ENCODE assay signal across 26 cellular contexts in the genomic region with DNA sequence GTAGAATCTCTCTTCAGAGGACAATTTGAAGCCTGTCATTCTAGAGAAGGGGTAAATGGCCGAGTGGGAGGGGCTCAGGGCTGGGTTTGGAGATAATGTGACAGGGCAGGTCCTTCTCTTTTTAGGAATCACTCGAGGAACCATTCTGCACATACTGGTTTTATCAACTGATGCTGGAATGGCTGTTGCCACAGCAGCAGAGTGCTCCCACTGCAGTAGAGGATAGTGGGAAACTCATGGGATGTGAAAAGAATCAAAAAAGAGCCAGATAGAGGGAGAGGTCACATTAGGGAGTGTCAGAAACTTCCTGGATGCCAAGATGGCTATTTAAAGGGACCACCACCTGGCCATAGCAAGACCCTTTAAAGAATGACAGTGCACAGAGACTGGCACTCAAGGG.
"Had no signal": no experiment of that assay in that cellular context is flagged by ENCODE, and none has a peak within 500 bp of the region (broad histone marks: within the 10 kb centered on the region; RNA-seq: fewer than 3 reads in every experiment).

No MANE protein-coding gene starts in this region.

- H3K4me3 Mint-ChIP-seq: dendritic cell treated with granulocyte-macrophage colony-stimulating factor and Interleukin-4, amounts not matched to agents 40 ng/mL and 50 ng/mL, for 4 days; effector memory CD8-positive, alpha-beta T cell; endodermal cell; mesothelial cell of epicardium; naive B cell had no signal

- H3K9me3 ChIP-seq: esophagus muscularis mucosa, gastrocnemius medialis, heart right ventricle, left lung, lower lobe of right lung, mucosa of descending colon had no signal

- H3K4me3 ChIP-seq: esophagus muscularis mucosa, gastrocnemius medialis, heart right ventricle, left lung, lower lobe of right lung, mucosa of descending colon had no signal

- H3K4me1 Mint-ChIP-seq: naive B cell had no signal

- H3K36me3 ChIP-seq: gastrocnemius medialis, left lung, lower lobe of right lung had no signal

- DNase-seq: cortex of kidney; effector CD8-positive, alpha-beta T cell; effector memory CD8-positive, alpha-beta T cell; endodermal cell; foreskin fibroblast; foreskin melanocyte; gastrocnemius medialis; glutamatergic neuron; head of caudate nucleus; heart right ventricle; hippocampal formation; left cardiac atrium; left lung; left ventricle myocardium superior; lower lobe of right lung; mesenchymal stem cell; mucosa of descending colon; naive B cell had no signal

- H3K27ac Mint-ChIP-seq: dendritic cell treated with granulocyte-macrophage colony-stimulating factor and Interleukin-4, amounts not matched to agents 40 ng/mL and 50 ng/mL, for 4 days; effector memory CD8-positive, alpha-beta T cell; endodermal cell; mesothelial cell of epicardium had no signal

- ATAC-seq: effector memory CD8-positive, alpha-beta T cell; gastrocnemius medialis; heart right ventricle; left cardiac atrium; left lung; left ventricle myocardium superior; lower lobe of right lung; mucosa of descending colon had no signal

- H3K27ac ChIP-seq: esophagus muscularis mucosa, gastrocnemius medialis, heart right ventricle, left lung, lower lobe of right lung had no signal

- H3K27me3 ChIP-seq: esophagus muscularis mucosa had no signal

- FAIRE-seq: colon, endometrium, endothelial cell of umbilical vein, islet of Langerhans, keratinocyte had no signal

- H3K9me3 Mint-ChIP-seq: effector memory CD8-positive, alpha-beta T cell; endodermal cell; mesothelial cell of epicardium had no signal
